Comparison of ENCODE assay signal across 2 cellular contexts in the genomic region with DNA sequence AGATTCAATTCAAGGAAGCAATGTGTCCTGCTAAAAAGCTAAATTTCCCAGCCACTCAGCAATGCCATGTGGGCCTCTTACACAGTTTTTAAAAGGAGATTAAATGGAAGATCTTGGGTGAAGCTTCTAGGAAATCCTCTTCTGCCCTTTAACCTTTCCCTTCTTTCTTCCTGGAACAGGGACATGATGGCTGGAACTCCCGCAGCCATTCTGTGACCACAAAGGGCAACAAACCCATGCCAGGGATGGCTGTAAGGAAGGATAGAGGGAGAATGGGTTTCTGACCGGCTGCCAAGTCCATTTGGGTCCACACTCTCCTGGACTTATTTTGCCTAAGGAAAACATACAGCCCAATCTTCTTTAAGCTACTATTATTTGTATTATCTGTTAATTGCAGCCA.
TF ChIP-seq lines count a peak whose summit lies in the region.

No MANE protein-coding gene starts in this region.

TF ChIP-seq in WTC11, 78 proteins besides CTCF, POLR2A, EP300 and RAD21 (continued from another document):
- TF ChIP-seq NFYB (CRISPR knock-in tag; conservative IDR thresholded peaks at IDR 0.05; ENCODE audit: low read depth) (no peak), TEAD4 (CRISPR knock-in tag; IDR thresholded peaks at IDR 0.05) (no peak), FOXJ3 (CRISPR knock-in tag; IDR thresholded peaks at IDR 0.05; ENCODE audit: borderline replicate concordance) (no peak)

TF ChIP-seq in H1, 55 proteins besides CTCF, POLR2A, EP300 and RAD21 (continued from another document):
- TF ChIP-seq HDAC2 (IDR thresholded peaks at IDR 0.05; ENCODE audit: borderline replicate concordance in 1 of 2, low read depth in 2 of 2, low read length in 2 of 2) = 0 out of 4 replicates have a peak, but pooled peaks of 1 of the 2 experiments have one; percentile 49
- TF ChIP-seq KDM1A (IDR thresholded peaks at IDR 0.05; ENCODE audit: borderline replicate concordance, low read length) = peak; percentile 53; the same call in 1 of the 2 replicates
- no peak for TF ChIP-seq SAP30 (IDR thresholded peaks at IDR 0.05; ENCODE audit: insufficient read depth, insufficient replicate concordance, low read length)
